In the genomic region with DNA sequence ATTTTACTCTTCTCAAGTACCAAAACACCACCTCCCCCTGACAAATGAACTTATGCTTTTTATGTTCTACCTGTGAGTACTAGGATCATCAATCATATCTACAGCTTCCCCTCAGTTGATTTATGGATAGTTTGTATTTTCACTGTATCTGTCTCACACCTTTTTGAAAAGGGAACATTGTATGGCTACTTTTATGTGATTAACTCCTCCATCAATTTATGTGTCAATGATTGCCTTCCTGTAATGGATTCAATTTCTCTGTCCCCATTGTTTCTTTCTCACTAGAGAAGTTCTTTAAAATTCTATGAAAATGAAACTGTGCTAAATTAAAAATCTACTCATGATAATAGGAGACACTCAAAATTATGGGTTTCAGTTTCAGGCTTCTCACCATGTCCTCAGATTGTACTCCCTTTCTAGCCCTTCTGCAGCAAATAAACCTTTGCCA, we compare ENCODE assay signal across 17 cellular contexts.
DNase-seq lines count a peak whose midpoint lies in the region; ATAC-seq and TF ChIP-seq lines count a peak whose summit lies in the region.
"Had no signal": no experiment of that assay in that cellular context is flagged by ENCODE, and none has a peak within 500 bp of the region (broad histone marks: within the 10 kb centered on the region; RNA-seq: fewer than 3 reads in every experiment).

No MANE protein-coding gene starts in this region.

- in situ Hi-C loops in GM23248 (cut with MboI) = no loop called here

- H3K27ac ChIP-seq in GM23248 (peak overlapping the region; percentile 89), epithelial cell of prostate (peak overlapping the region; percentile 87)
- H3K27ac ChIP-seq: RWPE1 had no signal

- H3K4me2 ChIP-seq in GM23248 (ENCODE audit: unreplicated experiment) = no peak overlapping the region
- H3K4me2 ChIP-seq: GM23338 had no signal

- H3K9ac ChIP-seq in GM23248 = no peak overlapping the region

- H3K4me3 ChIP-seq in GM23248 = no peak overlapping the region
- H3K4me3 ChIP-seq: GM23338 had no signal

- ATAC-seq in GM19324 (IDR thresholded peaks at IDR 0.05; ENCODE audit: low FRiP score, unreplicated experiment) (peak; percentile 69), HG03175 (IDR thresholded peaks at IDR 0.05; ENCODE audit: unreplicated experiment) (peak; percentile 75)
- ATAC-seq: activated T-cell treated with anti-CD3 and anti-CD28 coated beads, Interleukin-2, amount 50 U/mL, for 72 hours; GM23338; stimulated activated naive CD8-positive, alpha-beta T cell treated with anti-CD3 and anti-CD28 coated beads, Interleukin-15, amount 100 ng/mL, for 72 hours had no signal

- H3K27me3 ChIP-seq in GM23248 (replicated peaks; ENCODE audit: insufficient read depth) = no peaks in the 10 kb centered on the region

- no peaks in the 10 kb centered on the region for H3K9me3 ChIP-seq in GM23248 (ENCODE audit: low read depth)

- no peaks in the 10 kb centered on the region for H3K79me2 ChIP-seq in GM23248 (ENCODE audit: insufficient read depth)

- no peaks in the 10 kb centered on the region for H3K36me3 ChIP-seq in GM23248 (ENCODE audit: low read depth)

- POLR2A ChIA-PET in GM10248 (lab: Yijun Ruan, JAX) = no interaction called here

- no peak for TF ChIP-seq CTCF in GM10248 (IDR thresholded peaks at IDR 0.05; ENCODE audit: control extremely low read depth, extremely low read depth, low read depth, missing control alignments)

- H4K20me1 ChIP-seq in GM23248 (ENCODE audit: insufficient read depth) = no peaks in the 10 kb centered on the region

- H3K9me2 ChIP-seq in GM23248 (ENCODE audit: insufficient read depth) = no peaks in the 10 kb centered on the region

- H2AFZ ChIP-seq in GM23248 = no peak overlapping the region
- H2AFZ ChIP-seq: GM23338 had no signal

- H3K4me1 ChIP-seq in GM23248 (ENCODE audit: insufficient read depth) = peaks cover 28% of the 10 kb centered on the region

- H3F3A ChIP-seq in GM23248 (ENCODE audit: insufficient read depth) = peaks cover 5% of the 10 kb centered on the region; the same call in 1 of the 2 replicates

- DNase-seq in GM23248 (no peak), epithelial cell of prostate (ENCODE audit: low read depth, low spot score) (no peak), HT-29 (ENCODE audit: low spot score) (no peak), HuH-7 (ENCODE audit: low spot score) (no peak), GM10248 (ENCODE audit: extremely low spot score) (no peak)
- DNase-seq: activated CD4-positive, alpha-beta T cell treated with anti-CD3 and anti-CD28 coated beads for 48 hours; activated T-cell treated with anti-CD3 and anti-CD28 coated beads, Interleukin-2, amount 50 U/mL, for 72 hours; CD4-positive, CD25-positive, alpha-beta regulatory T cell; Karpas-422; kidney; NCI-H187; NCI-H774; stimulated activated naive CD8-positive, alpha-beta T cell treated with anti-CD3 and anti-CD28 coated beads, Interleukin-15, amount 100 ng/mL, for 72 hours had no signal

- CTCF ChIA-PET in GM10248 (lab: Yijun Ruan, JAX) = no interaction called here
